Comparison of ENCODE assay signal across 1 cellular context in genomic region chr1:97875996-97876395, GRCh38.
TF ChIP-seq lines count a peak whose summit lies in the region.

No MANE protein-coding gene starts in this region.

TF ChIP-seq in IMR-90, 13 proteins besides CTCF, POLR2A, EP300 and RAD21 (continued from another document):
- TF ChIP-seq CEBPB (IDR thresholded peaks at IDR 0.05; ENCODE audit: low read depth, low read length) (no peak), MXI1 (IDR thresholded peaks at IDR 0.05; ENCODE audit: borderline replicate concordance, low read depth, low read length) (no peak), MAZ (IDR thresholded peaks at IDR 0.05; ENCODE audit: borderline replicate concordance, low read depth, low read length) (no peak), RCOR1 (IDR thresholded peaks at IDR 0.05; ENCODE audit: insufficient replicate concordance, low read length) (no peak), BHLHE40 (IDR thresholded peaks at IDR 0.05; ENCODE audit: low read depth, low read length) (no peak), USF2 (IDR thresholded peaks at IDR 0.05; ENCODE audit: low read depth, low read length) (no peak), FOS (IDR thresholded peaks at IDR 0.05; ENCODE audit: low read depth, low read length) (no peak), RFX5 (IDR thresholded peaks at IDR 0.05; ENCODE audit: low read depth, low read length) (no peak), ELK1 (IDR thresholded peaks at IDR 0.05; ENCODE audit: borderline replicate concordance, low read depth, low read length) (no peak), SMC3 (IDR thresholded peaks at IDR 0.05; ENCODE audit: low read depth, low read length) (no peak), NFE2L2 (IDR thresholded peaks at IDR 0.05; ENCODE audit: low read depth, low read length) (no peak), CHD1 (IDR thresholded peaks at IDR 0.05; ENCODE audit: low read depth, low read length) (no peak)
